Comparison of ENCODE assay signal across 8 cellular contexts in the genomic region with DNA sequence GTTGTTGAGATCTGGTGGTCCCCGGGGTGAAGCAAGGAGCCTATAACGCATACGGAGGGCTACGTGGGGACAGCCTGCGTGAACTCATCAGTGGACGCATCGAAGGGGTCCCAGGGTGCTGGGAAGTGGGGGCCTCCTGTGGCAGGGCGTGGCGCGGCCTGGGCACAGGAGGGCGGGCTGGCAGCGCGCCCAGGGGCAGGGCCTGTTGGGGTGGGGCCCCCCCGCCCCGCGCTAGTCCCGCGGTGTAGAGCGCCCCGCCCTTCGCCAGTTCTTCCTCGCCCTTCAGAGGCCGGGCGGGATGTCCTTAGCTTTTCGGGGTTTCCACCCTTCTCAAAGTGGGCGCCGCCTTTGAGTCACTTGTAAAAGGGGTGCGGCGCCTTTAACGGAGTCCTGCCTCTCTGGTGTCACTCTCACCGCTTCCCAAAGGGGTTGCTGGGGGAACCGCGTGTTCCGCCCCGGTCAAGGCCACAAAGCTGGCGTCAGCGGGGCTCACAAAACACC.
DNase-seq lines count a peak whose midpoint lies in the region; ATAC-seq and TF ChIP-seq lines count a peak whose summit lies in the region.

No MANE protein-coding gene starts in this region.

- peak overlapping the region; percentile 29 to 74; a peak in 3 of 4 replicates for H3K4me3 ChIP-seq in DND-41 (ENCODE audit: low read depth in 1 of 2, low read length in 2 of 2)
- H3K4me3 ChIP-seq in iPS-15b (ENCODE audit: low read depth, low read length): peak overlapping the region; percentile 55

- peak overlapping the region; percentile 72 for H3K9ac ChIP-seq in DND-41 (ENCODE audit: low read depth, low read length)
- no peak overlapping the region for H3K9ac ChIP-seq in iPS-15b (ENCODE audit: low read depth, low read length)

- peak overlapping the region; percentile 82 for H2AFZ ChIP-seq in DND-41 (ENCODE audit: low read depth, low read length)

- no peak for TF ChIP-seq CTCF in DND-41 (IDR thresholded peaks at IDR 0.05; ENCODE audit: borderline replicate concordance, extremely low read depth, low read length, poor library complexity, severe bottlenecking)

- peaks cover 5% of the 10 kb centered on the region; the same call in 1 of the 2 replicates for H4K20me1 ChIP-seq in DND-41 (ENCODE audit: insufficient read depth, low read length)

- peak overlapping the region; percentile 69 for H3K27ac ChIP-seq in DND-41 (ENCODE audit: low read length)
- H3K27ac ChIP-seq in KOPT-K1 (ENCODE audit: low read depth, low read length, poor library complexity, severe bottlenecking): peak overlapping the region; percentile 85
- H3K27ac ChIP-seq in angular gyrus (ENCODE audit: low read depth, low read length): peak overlapping the region; percentile 40

- ATAC-seq in DND-41 (ENCODE audit: insufficient read depth, low read depth) (peak; percentile 68), GM21619 (IDR thresholded peaks at IDR 0.05; ENCODE audit: unreplicated experiment) (peak; percentile 68)

- no peaks in the 10 kb centered on the region for H3K9me3 ChIP-seq in DND-41 (ENCODE audit: insufficient read depth, low read length, severe bottlenecking)
- H3K9me3 ChIP-seq in KOPT-K1 (ENCODE audit: insufficient read depth, low read length, poor library complexity, severe bottlenecking): no peaks in the 10 kb centered on the region
- H3K9me3 ChIP-seq in iPS-15b (ENCODE audit: control insufficient read depth, insufficient read depth, low read length): no peaks in the 10 kb centered on the region

- peaks cover 6% of the 10 kb centered on the region for H3K79me2 ChIP-seq in DND-41 (ENCODE audit: insufficient read depth, low read length)

- peaks cover 32% of the 10 kb centered on the region for H3K4me1 ChIP-seq in DND-41 (ENCODE audit: insufficient read depth, low read length)
- H3K4me1 ChIP-seq in iPS-15b (ENCODE audit: control insufficient read depth, insufficient read depth, low read length): peaks cover 4% of the 10 kb centered on the region

- peaks cover 18% of the 10 kb centered on the region for H3K36me3 ChIP-seq in DND-41 (ENCODE audit: insufficient read depth, low read length)
- H3K36me3 ChIP-seq in KOPT-K1 (ENCODE audit: insufficient read depth, low read length): peaks cover 42% of the 10 kb centered on the region
- peaks cover 5% of the 10 kb centered on the region for H3K36me3 ChIP-seq in iPS-15b (ENCODE audit: control insufficient read depth, insufficient read depth, low read length)

- H3K4me2 ChIP-seq in DND-41 (ENCODE audit: insufficient read depth, low read length): peak overlapping the region; percentile 93

- DNase-seq in DND-41 (peak; percentile 58), SW480 (ENCODE audit: low spot score) (peak; percentile 82), iPS-NIHi11 (ENCODE audit: low spot score) (no peak)
- DNase-seq in stimulated activated CD4-positive, alpha-beta T cell treated with anti-CD3 and anti-CD28 coated beads, Interleukin-15, amount 100 ng/mL, for 24 hours: peak; percentile 84

- H3K27me3 ChIP-seq in DND-41 (ENCODE audit: insufficient read depth, low read length, poor library complexity): no peaks in the 10 kb centered on the region
- H3K27me3 ChIP-seq in iPS-15b (ENCODE audit: control insufficient read depth, insufficient read depth, low read length): peaks cover 40% of the 10 kb centered on the region
